Comparison of ENCODE assay signal across 8 cellular contexts in the genomic region with DNA sequence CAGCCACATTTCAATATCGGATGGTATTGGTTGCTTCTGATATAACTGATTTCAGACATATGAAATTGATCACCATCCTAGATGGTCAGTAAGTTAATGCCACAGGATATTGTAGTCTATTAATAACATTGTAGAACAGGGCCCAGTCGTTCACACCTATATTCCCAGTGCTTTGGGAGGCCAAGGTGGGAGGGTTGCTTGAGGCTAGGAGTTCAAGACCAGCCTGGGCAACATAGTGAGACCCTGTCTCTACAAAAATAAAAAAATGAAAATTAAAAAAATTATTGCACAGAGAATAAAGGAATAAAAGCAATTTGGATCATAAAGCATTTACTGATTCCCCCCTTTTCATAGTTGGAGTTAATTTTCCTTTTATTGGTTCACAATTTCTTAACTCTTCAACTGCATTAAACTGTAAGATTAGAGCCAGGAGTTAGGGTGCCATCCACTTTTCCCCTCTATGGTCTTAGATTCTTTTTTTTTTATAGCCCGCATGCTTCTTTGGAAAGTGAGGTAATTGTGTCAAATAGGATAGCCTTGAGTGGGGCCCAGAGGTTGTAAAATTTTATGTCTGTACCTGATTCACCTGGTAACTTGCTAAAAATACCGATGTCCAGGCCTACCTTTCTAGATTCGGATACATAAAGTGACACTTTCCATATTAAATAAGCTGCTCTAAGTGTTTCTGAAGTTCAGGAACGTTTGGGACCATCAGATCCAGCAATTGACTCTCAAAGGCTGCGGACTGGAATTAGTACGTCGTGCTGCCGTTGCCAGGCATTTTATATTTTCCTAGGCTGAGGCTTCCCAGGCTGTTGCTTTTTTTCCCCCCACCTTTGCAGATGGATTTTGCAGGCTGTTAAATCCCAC. TPM values are rescaled to one million over a fixed set of nuclear protein-coding genes. Genes with fewer than 3 reads are reported as not detected.
DNase-seq lines count a peak whose midpoint lies in the region; ATAC-seq, FAIRE-seq and TF ChIP-seq lines count a peak whose summit lies in the region.

No MANE protein-coding gene starts in this region.

- no peak for TF ChIP-seq CTCF in kidney (IDR thresholded peaks at IDR 0.05; ENCODE audit: borderline replicate concordance, extremely low read depth, insufficient read depth)

- no peak for ATAC-seq in GM19328 (IDR thresholded peaks at IDR 0.05; ENCODE audit: unreplicated experiment)

- FAIRE-seq in kidney (lab: Jason Lieb, UNC) = no peak

- peaks cover 27% of the 10 kb centered on the region for H3K4me1 Mint-ChIP-seq in activated CD4-positive, alpha-beta T cell treated with anti-CD3 and anti-CD28 coated beads, Interleukin-2, amount 10 ng/mL, durations not matched to agents 24 days and 14 days
- peaks cover 36% of the 10 kb centered on the region for H3K4me1 Mint-ChIP-seq in activated naive CD8-positive, alpha-beta T cell (ENCODE audit: low read depth)

- peaks cover 0 to 8% of the 10 kb centered on the region in 2 donors for H3K4me1 ChIP-seq in kidney (ENCODE audit: control insufficient read depth in 1 of 2, insufficient read depth in 1 of 2, low read depth in 1 of 2, low read length in 2 of 2)

- no peaks in the 10 kb centered on the region for H3K9me3 Mint-ChIP-seq in activated CD4-positive, alpha-beta T cell treated with anti-CD3 and anti-CD28 coated beads, Interleukin-2, amount 10 ng/mL, durations not matched to agents 24 days and 14 days
- H3K9me3 Mint-ChIP-seq in activated naive CD8-positive, alpha-beta T cell (ENCODE audit: low read depth) = no peaks in the 10 kb centered on the region

- H3K27me3 Mint-ChIP-seq in activated CD4-positive, alpha-beta T cell treated with anti-CD3 and anti-CD28 coated beads, Interleukin-2, amount 10 ng/mL, durations not matched to agents 24 days and 14 days = no peaks in the 10 kb centered on the region
- H3K27me3 Mint-ChIP-seq in activated naive CD8-positive, alpha-beta T cell = no peaks in the 10 kb centered on the region

- H3K9me3 ChIP-seq in kidney (ENCODE audit: control insufficient read depth in 1 of 2, low read length in 2 of 2) = no peaks in the 10 kb centered on the region

- no peak for DNase-seq in activated CD4-positive, alpha-beta T cell treated with anti-CD3 and anti-CD28 coated beads, Interleukin-2, amount 10 ng/mL, durations not matched to agents 24 days and 14 days
- no peak for DNase-seq in activated CD4-positive, alpha-beta T cell treated with anti-CD3 and anti-CD28 coated beads for 48 hours
- no peak for DNase-seq in kidney
- DNase-seq in activated CD4-positive, alpha-beta T cell treated with anti-CD3 and anti-CD28 coated beads for 4 hours = no peak
- no peak for DNase-seq in NCI-H69 (lab: John Stamatoyannopoulos, UW)

- H3K27ac Mint-ChIP-seq in activated CD4-positive, alpha-beta T cell treated with anti-CD3 and anti-CD28 coated beads, Interleukin-2, amount 10 ng/mL, durations not matched to agents 24 days and 14 days = peak overlapping the region; percentile 95
- H3K27ac Mint-ChIP-seq in activated naive CD8-positive, alpha-beta T cell = peak overlapping the region; percentile 98

- H3K4me3 ChIP-seq in kidney (ENCODE audit: low read length in 2 of 2) = peak overlapping the region; percentile 93 to 100

- peak overlapping the region; percentile 83 to 96 for H3K9ac ChIP-seq in kidney (ENCODE audit: low read length in 2 of 2)

- intact Hi-C loops in activated CD4-positive, alpha-beta T cell treated with anti-CD3 and anti-CD28 coated beads, Interleukin-2, amount 10 ng/mL, durations not matched to agents 24 days and 14 days (cut with micrococcal nuclease) = loop anchor here (1.0 to 10.0 kb wide), 7 partner anchors 15 to 1035 kb away; partner anchors contain the start of genes ADK, SAMD8 and VDAC2
- intact Hi-C loops in kidney (cut with DNase I) = no loop called here

- no peaks in the 10 kb centered on the region for H3K36me3 ChIP-seq in kidney (ENCODE audit: control insufficient read depth in 1 of 2, insufficient read depth in 2 of 2, low read length in 2 of 2)

- peaks cover 7% of the 10 kb centered on the region for H3K36me3 Mint-ChIP-seq in activated CD4-positive, alpha-beta T cell treated with anti-CD3 and anti-CD28 coated beads, Interleukin-2, amount 10 ng/mL, durations not matched to agents 24 days and 14 days (ENCODE audit: low read depth)
- H3K36me3 Mint-ChIP-seq in activated naive CD8-positive, alpha-beta T cell = peaks cover 5% of the 10 kb centered on the region

- H3K4me3 Mint-ChIP-seq in activated CD4-positive, alpha-beta T cell treated with anti-CD3 and anti-CD28 coated beads, Interleukin-2, amount 10 ng/mL, durations not matched to agents 24 days and 14 days = peak overlapping the region; percentile 95
- peak overlapping the region; percentile 93 for H3K4me3 Mint-ChIP-seq in activated naive CD8-positive, alpha-beta T cell

- H3K27ac ChIP-seq in kidney (ENCODE audit: low read depth in 2 of 2, low read length in 2 of 2) (peak overlapping the region; percentile 87 to 96), temporal lobe (ENCODE audit: low read depth, low read length) (peak overlapping the region; percentile 66)

RNA-seq across cellular contexts. Expression of gene ADK, which starts 24.7 kb away (rescaled TPM):
- total RNA-seq in activated CD4-positive, alpha-beta T cell treated with anti-CD3 and anti-CD28 coated beads, Interleukin-2, amount 10 ng/mL, durations not matched to agents 24 days and 14 days = 54.8 and 58.3 TPM in 2 replicates
- total RNA-seq in kidney (33.0 TPM), temporal lobe (28.0 TPM)
- 38.3 TPM for polyA plus RNA-seq in kidney (ENCODE audit: insufficient read depth, low read depth, low replicate concordance)

RNA-seq across cellular contexts. Expression of gene AP3M1, which starts 25.1 kb away (rescaled TPM):
- 51.0 and 51.9 TPM in 2 replicates for total RNA-seq in activated CD4-positive, alpha-beta T cell treated with anti-CD3 and anti-CD28 coated beads, Interleukin-2, amount 10 ng/mL, durations not matched to agents 24 days and 14 days
- total RNA-seq in kidney (30.1 TPM), temporal lobe (33.4 TPM)
- 14.6 TPM for polyA plus RNA-seq in kidney (ENCODE audit: insufficient read depth, low read depth, low replicate concordance)
